In the genomic region with DNA sequence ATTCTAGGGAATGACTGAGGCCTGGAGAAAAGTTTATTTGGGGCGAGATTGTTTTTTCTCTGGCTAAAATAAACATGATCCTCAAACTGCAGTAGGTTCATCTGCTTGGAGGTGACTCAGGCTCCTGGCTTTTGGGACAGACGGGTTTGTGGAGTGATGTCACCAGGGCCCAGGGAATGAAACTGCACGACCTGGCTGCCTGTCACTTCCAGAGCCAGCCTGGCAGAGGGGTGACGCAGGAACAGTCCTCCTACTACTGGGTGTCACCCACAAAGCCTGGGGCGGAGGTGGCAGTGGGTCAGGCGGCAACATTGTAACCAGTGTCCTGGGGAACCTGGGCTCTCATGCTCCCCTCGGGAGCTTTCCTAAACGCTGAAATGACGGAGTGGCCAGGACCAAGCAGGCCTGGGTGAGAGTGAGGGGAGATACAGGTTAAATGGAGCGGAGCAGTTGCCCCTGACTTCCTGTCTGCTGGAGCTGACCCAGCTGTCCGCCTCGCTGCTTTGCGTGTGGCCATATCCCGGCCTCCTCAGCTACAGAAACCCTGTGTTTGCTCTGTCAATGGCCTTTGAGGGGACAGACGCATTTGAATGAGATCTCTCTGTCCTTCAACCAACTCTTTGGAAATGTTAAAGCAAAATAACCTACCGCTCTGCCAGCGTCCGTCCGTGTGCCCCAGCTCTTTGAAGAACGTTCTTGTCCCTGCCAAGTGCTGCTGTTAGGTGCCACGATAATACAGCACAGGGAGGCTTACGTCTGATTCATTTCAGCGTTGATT, we compare ENCODE assay signal across 8 cellular contexts. TPM values are rescaled to one million over a fixed set of nuclear protein-coding genes. Genes with fewer than 3 reads are reported as not detected.
DNase-seq lines count a peak whose midpoint lies in the region; TF ChIP-seq lines count a peak whose summit lies in the region.

No MANE protein-coding gene starts in this region.

- H3K27ac Mint-ChIP-seq in mesothelial cell of epicardium (peak overlapping the region; percentile 48), immature natural killer cell (no peak overlapping the region)
- H3K27ac Mint-ChIP-seq in activated T-helper 1 cell treated with anti-CD3 and anti-CD28 coated beads, Interleukin-12 subunit alpha, Interleukin-12 subunit beta, Interleukin-2, Interleukin-4 antibody, amounts not matched to agents 30 ng/mL and 10 ng/mL and 1 ng/mL, durations not matched to agents 14 hours and 24 hours and 36 hours = no peak overlapping the region

- TF ChIP-seq CTCF in mesothelial cell of epicardium (IDR thresholded peaks at IDR 0.05; ENCODE audit: unreplicated experiment) = no peak

- intact Hi-C loops in activated T-helper 1 cell treated with anti-CD3 and anti-CD28 coated beads, Interleukin-12 subunit alpha, Interleukin-12 subunit beta, Interleukin-2, Interleukin-4 antibody, amounts not matched to agents 30 ng/mL and 10 ng/mL and 1 ng/mL, durations not matched to agents 14 hours and 24 hours and 36 hours (cut with micrococcal nuclease) = no loop called here

- DNase-seq in AG08396 (ENCODE audit: low spot score) = peak; percentile 89
- DNase-seq in NCI-H510A treated with DMSO at 0.1 percent for 48 hours (lab: John Stamatoyannopoulos, UW) = peak; percentile 69
- DNase-seq in epithelial cell of prostate (ENCODE audit: low read depth, low spot score) = no peak
- no peak for DNase-seq in mesothelial cell of epicardium (ENCODE audit: low spot score in 2 of 2, unreplicated experiment in 2 of 2)
- DNase-seq in activated T-helper 1 cell treated with anti-CD3 and anti-CD28 coated beads, Interleukin-12 subunit alpha, Interleukin-12 subunit beta, Interleukin-2, Interleukin-4 antibody, amounts not matched to agents 30 ng/mL and 10 ng/mL and 1 ng/mL, durations not matched to agents 14 hours and 24 hours and 36 hours (ENCODE audit: low spot score) = no peak
- DNase-seq in DMS 273 treated with DMSO at 0.1 percent for 48 hours (lab: John Stamatoyannopoulos, UW) = no peak
- DNase-seq in dermis blood vessel endothelial cell = no peak
- DNase-seq in immature natural killer cell = no peak

- H3K27me3 Mint-ChIP-seq in mesothelial cell of epicardium (ENCODE audit: low read depth) = peaks cover 5% of the 10 kb centered on the region
- peaks cover 2% of the 10 kb centered on the region for H3K27me3 Mint-ChIP-seq in activated T-helper 1 cell treated with anti-CD3 and anti-CD28 coated beads, Interleukin-12 subunit alpha, Interleukin-12 subunit beta, Interleukin-2, Interleukin-4 antibody, amounts not matched to agents 30 ng/mL and 10 ng/mL and 1 ng/mL, durations not matched to agents 14 hours and 24 hours and 36 hours (ENCODE audit: insufficient read depth)
- H3K27me3 Mint-ChIP-seq in immature natural killer cell (ENCODE audit: low read depth in 3 of 3) = peaks cover 0 to 3% (median 0%) of the 10 kb centered on the region in 3 donors

- no peaks in the 10 kb centered on the region for H3K36me3 Mint-ChIP-seq in mesothelial cell of epicardium
- peaks cover 6% of the 10 kb centered on the region for H3K36me3 Mint-ChIP-seq in activated T-helper 1 cell treated with anti-CD3 and anti-CD28 coated beads, Interleukin-12 subunit alpha, Interleukin-12 subunit beta, Interleukin-2, Interleukin-4 antibody, amounts not matched to agents 30 ng/mL and 10 ng/mL and 1 ng/mL, durations not matched to agents 14 hours and 24 hours and 36 hours (ENCODE audit: low read depth)
- no peaks in the 10 kb centered on the region for H3K36me3 Mint-ChIP-seq in immature natural killer cell

- no peak overlapping the region for H3K4me3 Mint-ChIP-seq in mesothelial cell of epicardium
- H3K4me3 Mint-ChIP-seq in activated T-helper 1 cell treated with anti-CD3 and anti-CD28 coated beads, Interleukin-12 subunit alpha, Interleukin-12 subunit beta, Interleukin-2, Interleukin-4 antibody, amounts not matched to agents 30 ng/mL and 10 ng/mL and 1 ng/mL, durations not matched to agents 14 hours and 24 hours and 36 hours = no peak overlapping the region
- no peak overlapping the region for H3K4me3 Mint-ChIP-seq in immature natural killer cell

- peaks cover 17% of the 10 kb centered on the region for H3K4me1 Mint-ChIP-seq in mesothelial cell of epicardium
- peaks cover 10% of the 10 kb centered on the region for H3K4me1 Mint-ChIP-seq in activated T-helper 1 cell treated with anti-CD3 and anti-CD28 coated beads, Interleukin-12 subunit alpha, Interleukin-12 subunit beta, Interleukin-2, Interleukin-4 antibody, amounts not matched to agents 30 ng/mL and 10 ng/mL and 1 ng/mL, durations not matched to agents 14 hours and 24 hours and 36 hours (ENCODE audit: low read depth)
- peaks cover 28 to 34% of the 10 kb centered on the region in 2 donors for H3K4me1 Mint-ChIP-seq in immature natural killer cell

- peak overlapping the region; percentile 79 for H3K27ac ChIP-seq in epithelial cell of prostate

- H3K9me3 Mint-ChIP-seq in mesothelial cell of epicardium = no peaks in the 10 kb centered on the region
- H3K9me3 Mint-ChIP-seq in activated T-helper 1 cell treated with anti-CD3 and anti-CD28 coated beads, Interleukin-12 subunit alpha, Interleukin-12 subunit beta, Interleukin-2, Interleukin-4 antibody, amounts not matched to agents 30 ng/mL and 10 ng/mL and 1 ng/mL, durations not matched to agents 14 hours and 24 hours and 36 hours = no peaks in the 10 kb centered on the region
- no peaks in the 10 kb centered on the region for H3K9me3 Mint-ChIP-seq in immature natural killer cell

RNA-seq across cellular contexts. Expression of a gene that starts 6.5 kb away (rescaled TPM):
- total RNA-seq in mesothelial cell of epicardium = 37.6 to 44.2 TPM (median 40.9 TPM) in 3 replicates
- total RNA-seq in activated T-helper 1 cell treated with anti-CD3 and anti-CD28 coated beads, Interleukin-12 subunit alpha, Interleukin-12 subunit beta, Interleukin-2, Interleukin-4 antibody, amounts not matched to agents 30 ng/mL and 10 ng/mL and 1 ng/mL, durations not matched to agents 14 hours and 24 hours and 36 hours = 26.6 and 29.5 TPM in 2 replicates
- total RNA-seq in dermis blood vessel endothelial cell = 132 and 200 TPM in 2 replicates
- polyA plus RNA-seq in immature natural killer cell = 10 to 100 TPM in 1 of 3 donors, 1 to 10 TPM in 2; 4.4 to 14.6 (median 5.1) TPM

RNA-seq across cellular contexts. Expression of a gene that starts 54.2 kb away (rescaled TPM):
- total RNA-seq in mesothelial cell of epicardium (28.1 to 29.1 TPM (median 29.0 TPM) in 3 replicates), dermis blood vessel endothelial cell (19.6 and 21.2 TPM in 2 replicates)
- total RNA-seq in activated T-helper 1 cell treated with anti-CD3 and anti-CD28 coated beads, Interleukin-12 subunit alpha, Interleukin-12 subunit beta, Interleukin-2, Interleukin-4 antibody, amounts not matched to agents 30 ng/mL and 10 ng/mL and 1 ng/mL, durations not matched to agents 14 hours and 24 hours and 36 hours = 12.7 and 14.3 TPM in 2 replicates
- 10 to 100 TPM; 39.5 to 70.1 (median 43.6) TPM for polyA plus RNA-seq in immature natural killer cell

Comparison
In these comparisons a context has a peak if more than half of its experiments do, and no peak if none do; other contexts are left out.
1. DNase-seq: peak in AG08396 (single experiment) and NCI-H510A treated with DMSO at 0.1 percent for 48 hours (single experiment); none in epithelial cell of prostate (single experiment), mesothelial cell of epicardium (0 of 2), activated T-helper 1 cell treated with anti-CD3 and anti-CD28 coated beads, Interleukin-12 subunit alpha, Interleukin-12 subunit beta, Interleukin-2, Interleukin-4 antibody, amounts not matched to agents 30 ng/mL and 10 ng/mL and 1 ng/mL, durations not matched to agents 14 hours and 24 hours and 36 hours (single experiment), DMS 273 treated with DMSO at 0.1 percent for 48 hours (single experiment), dermis blood vessel endothelial cell (single experiment) and immature natural killer cell (0 of 3).